Comparison of ENCODE assay signal across 8 cellular contexts in the genomic region with DNA sequence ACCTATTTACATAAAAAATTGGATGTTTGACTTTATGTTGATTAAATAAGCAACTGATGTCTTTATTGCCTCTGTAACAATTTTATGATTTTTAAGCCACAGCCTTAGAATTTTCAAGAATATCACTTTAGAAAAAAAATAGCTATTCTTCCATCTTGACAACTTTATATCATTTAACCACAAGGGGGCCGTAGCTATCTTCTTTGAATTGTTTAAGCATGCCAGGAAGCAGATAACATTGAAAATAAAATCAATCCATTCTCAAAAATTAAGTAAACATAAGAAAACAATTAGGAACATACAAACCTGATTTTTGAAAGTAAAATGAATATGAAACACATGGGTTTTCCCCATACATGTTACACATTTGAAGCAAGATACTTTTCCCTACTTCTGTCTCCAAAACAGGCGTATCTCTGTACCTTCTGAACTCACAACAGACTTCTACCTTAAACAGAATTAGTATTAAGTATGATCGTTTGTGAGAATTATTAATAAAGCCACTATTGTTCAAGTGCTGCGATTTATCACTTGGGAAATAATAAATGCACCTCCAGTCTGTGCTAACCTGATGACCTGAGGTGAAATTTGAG.
DNase-seq lines count a peak whose midpoint lies in the region; ATAC-seq and TF ChIP-seq lines count a peak whose summit lies in the region.

No MANE protein-coding gene starts in this region.

- H3K4me3 ChIP-seq in GM12864 (ENCODE audit: low read depth, low read length), result no peak overlapping the region
- H3K4me3 ChIP-seq in NB4 (ENCODE audit: low read depth, low read length), result no peak overlapping the region
- no peak overlapping the region for H3K4me3 ChIP-seq in foreskin fibroblast (ENCODE audit: low read depth in 1 of 2, low read length in 2 of 2)
- no peak overlapping the region for H3K4me3 ChIP-seq in testis

- TF ChIP-seq CTCF in GM12864 (IDR thresholded peaks at IDR 0.05; ENCODE audit: low read depth, low read length, missing control alignments) (peak; percentile 35), NB4 (IDR thresholded peaks at IDR 0.05; ENCODE audit: low read depth, low read length) (peak; percentile 35), foreskin fibroblast (IDR thresholded peaks at IDR 0.05; ENCODE audit: low read depth, low read length) (peak; percentile 39), testis (IDR thresholded peaks at IDR 0.05) (peak; percentile 23 to 69 (median 53)), omental fat pad (IDR thresholded peaks at IDR 0.05) (no peak)

- no peak overlapping the region for H3K27ac ChIP-seq in testis

- WGBS in testis, 2 donors, result 48 to 53% methylated on average over 4 of the region's 4 CpGs

- H3K4me1 ChIP-seq in testis, result no peaks in the 10 kb centered on the region

- intact Hi-C loops in testis (cut with DNase I; ENCODE audit: low total_unique reads) (no loop called here), sciatic nerve (cut with DNase I) (no loop called here)

- TF ChIP-seq POLR2A in NB4 (IDR thresholded peaks at IDR 0.05; ENCODE audit: extremely low read depth, insufficient read length), result no peak
- no peak for TF ChIP-seq POLR2A in testis (IDR thresholded peaks at IDR 0.05)

- H3K36me3 ChIP-seq in testis (ENCODE audit: low read depth, missing control alignments), result no peaks in the 10 kb centered on the region

- ATAC-seq in GM21723 (IDR thresholded peaks at IDR 0.05; ENCODE audit: unreplicated experiment), result no peak
- no peak for ATAC-seq in sciatic nerve
- no peak for ATAC-seq in omental fat pad (ENCODE audit: low FRiP score)

- no peaks in the 10 kb centered on the region for H3K9me3 ChIP-seq in testis

- DNase-seq in GM12864 (ENCODE audit: low read depth) (no peak), NB4 (ENCODE audit: low read depth) (peak; percentile 57), SK-N-DZ (ENCODE audit: low spot score) (peak; percentile 49), foreskin fibroblast (peak; percentile 19 to 71), testis (no peak), sciatic nerve (ENCODE audit: low spot score) (no peak), omental fat pad (ENCODE audit: low spot score) (no peak)

- H3K27me3 ChIP-seq in testis, result no peaks in the 10 kb centered on the region

Comparison
In these comparisons a context has a peak if more than half of its experiments do, and no peak if none do; other contexts are left out.
1. DNase-seq: peak in NB4 (single experiment), SK-N-DZ (single experiment) and foreskin fibroblast (2 of 2); none in GM12864 (single experiment), testis (single experiment), sciatic nerve (single experiment) and omental fat pad (single experiment).
2. CTCF ChIP-seq: peak in GM12864 (single experiment), NB4 (single experiment), foreskin fibroblast (single experiment) and testis (3 of 3); none in omental fat pad (0 of 3).